Comparison of ENCODE assay signal across 9 cellular contexts in the genomic region with DNA sequence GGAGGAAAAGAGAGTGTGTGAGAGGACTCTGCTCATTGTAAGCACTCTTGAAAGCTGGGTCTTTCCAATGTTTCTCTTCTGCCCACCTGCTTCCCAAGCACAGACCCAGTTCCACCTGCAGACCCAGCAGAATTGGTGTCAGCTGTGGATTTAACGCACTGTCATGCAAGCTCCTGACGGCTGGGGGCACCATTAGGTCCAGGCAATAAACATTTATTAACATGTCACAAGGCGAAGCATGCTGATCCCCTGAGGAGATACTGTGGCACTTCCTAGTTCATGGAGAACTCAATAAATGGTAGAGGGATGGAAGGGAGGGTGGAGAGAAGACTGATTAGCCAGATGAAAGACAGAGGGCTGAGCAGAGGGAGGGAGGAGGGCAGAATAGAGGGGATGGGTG.
DNase-seq lines count a peak whose midpoint lies in the region; ATAC-seq and TF ChIP-seq lines count a peak whose summit lies in the region.
"Had no signal": no experiment of that assay in that cellular context is flagged by ENCODE, and none has a peak within 500 bp of the region (broad histone marks: within the 10 kb centered on the region; RNA-seq: fewer than 3 reads in every experiment).

No MANE protein-coding gene starts in this region.

- no TSS peak for BruUV-seq in IMR-90 (replicated peaks; lab: Mats Ljungman, UMichigan)

- H3K9me3 Mint-ChIP-seq in activated CD8-positive, alpha-beta T cell treated with anti-CD3 and anti-CD28 coated beads for 36 hours: peaks cover 3% of the 10 kb centered on the region

- no peak overlapping the region for H3K56ac ChIP-seq in IMR-90 (ENCODE audit: extremely low read depth, insufficient read depth, low read length)

- ATAC-seq in IMR-90 (ENCODE audit: low read depth): peak; percentile 48; the same call in 1 of the 2 replicates
- ATAC-seq in activated CD8-positive, alpha-beta T cell treated with anti-CD3 and anti-CD28 coated beads for 36 hours: no peak
- ATAC-seq in psoas muscle: no peak

- H3K14ac ChIP-seq in IMR-90 (replicated peaks; ENCODE audit: low read depth, low read length): no peak overlapping the region

- in situ Hi-C loops in IMR-90 (cut with MboI; ENCODE audit: low sequenced_read_pairs): no loop called here

- H2BK120ac ChIP-seq in IMR-90 (ENCODE audit: low read depth, low read length): no peak overlapping the region

- H3K36me3 Mint-ChIP-seq in activated CD8-positive, alpha-beta T cell treated with anti-CD3 and anti-CD28 coated beads for 36 hours (ENCODE audit: low read depth): no peaks in the 10 kb centered on the region

- peaks cover 3% of the 10 kb centered on the region for H3K4me1 Mint-ChIP-seq in activated CD8-positive, alpha-beta T cell treated with anti-CD3 and anti-CD28 coated beads for 36 hours (ENCODE audit: low read depth)

- H3K36me3 ChIP-seq in IMR-90 (ENCODE audit: control insufficient read depth, insufficient read depth, low read length) (no peaks in the 10 kb centered on the region), thyroid gland (no peaks in the 10 kb centered on the region), psoas muscle (ENCODE audit: insufficient read depth in 1 of 2, low read depth in 1 of 2) (no peaks in the 10 kb centered on the region)

- H4K8ac ChIP-seq in IMR-90 (ENCODE audit: low read depth in 2 of 2, low read length in 2 of 2): no peak overlapping the region

- H3K27ac Mint-ChIP-seq in activated CD8-positive, alpha-beta T cell treated with anti-CD3 and anti-CD28 coated beads for 36 hours: no peak overlapping the region

- H4K5ac ChIP-seq in IMR-90 (ENCODE audit: low read depth, low read length): no peak overlapping the region

- no peaks in the 10 kb centered on the region; the same call in 1 of the 2 replicates for H3K9me3 ChIP-seq in IMR-90 (ENCODE audit: control insufficient read depth, insufficient read depth, low read length)
- no peaks in the 10 kb centered on the region for H3K9me3 ChIP-seq in thyroid gland
- H3K9me3 ChIP-seq in psoas muscle: no peaks in the 10 kb centered on the region

- H3K4me3 Mint-ChIP-seq in activated CD8-positive, alpha-beta T cell treated with anti-CD3 and anti-CD28 coated beads for 36 hours: no peak overlapping the region

- peak; percentile 38; the same call in 1 of the 2 replicates for TF ChIP-seq CTCF in IMR-90 (conservative IDR thresholded peaks at IDR 0.05; ENCODE audit: low read depth, low read length)
- no peak for TF ChIP-seq CTCF in activated CD8-positive, alpha-beta T cell treated with anti-CD3 and anti-CD28 coated beads for 36 hours (IDR thresholded peaks at IDR 0.05)
- no peak for TF ChIP-seq CTCF in thyroid gland (IDR thresholded peaks at IDR 0.05)
- no peak for TF ChIP-seq CTCF in psoas muscle (IDR thresholded peaks at IDR 0.05)

- H2BK20ac ChIP-seq in IMR-90 (ENCODE audit: low read depth, low read length): no peak overlapping the region

- H3K4me3 ChIP-seq in IMR-90 (ENCODE audit: insufficient read depth, low read depth, low read length) (no peak overlapping the region), thyroid gland (replicated peaks in 1 of 3) (no peak overlapping the region), psoas muscle (no peak overlapping the region)
- H3K4me3 ChIP-seq: lung had no signal

- peak; percentile 33; the same call in 1 of the 2 replicates for TF ChIP-seq RAD21 in IMR-90 (IDR thresholded peaks at IDR 0.05; ENCODE audit: low read length)

- H3K4me1 ChIP-seq in IMR-90 (ENCODE audit: control insufficient read depth, insufficient read depth, low read length) (no peaks in the 10 kb centered on the region), thyroid gland (no peaks in the 10 kb centered on the region), psoas muscle (no peaks in the 10 kb centered on the region)

- no peak overlapping the region for H3K4me2 ChIP-seq in IMR-90 (ENCODE audit: low read depth, low read length)

- H3K27me3 ChIP-seq in IMR-90 (ENCODE audit: control insufficient read depth, insufficient read depth, low read length) (peaks cover 27% of the 10 kb centered on the region), thyroid gland (no peaks in the 10 kb centered on the region), psoas muscle (ENCODE audit: insufficient read depth in 3 of 3, low read length in 2 of 3) (peaks cover 0 to 2% (median 0%) of the 10 kb centered on the region in 3 donors)

- no peaks in the 10 kb centered on the region for H4K20me1 ChIP-seq in IMR-90 (ENCODE audit: insufficient read depth, low read length)

- CTCF ChIA-PET in IMR-90 (lab: Yijun Ruan, JAX): no interaction called here
- CTCF ChIA-PET in activated CD8-positive, alpha-beta T cell treated with anti-CD3 and anti-CD28 coated beads for 36 hours (lab: Charles Lee): no interaction called here

- H2BK15ac ChIP-seq in IMR-90 (ENCODE audit: low read depth, low read length): no peak overlapping the region

- DNase-seq in EH (ENCODE audit: low read depth) (peak; percentile 14), IMR-90 (peak; percentile 13), kidney tubule cell (ENCODE audit: low spot score) (peak; percentile 30), NCI-H2227 (lab: John Stamatoyannopoulos, UW; ENCODE audit: unreplicated experiment) (no peak), thyroid gland (no peak), GF-D8 (lab: John Stamatoyannopoulos, UW) (no peak), psoas muscle (no peak)
- DNase-seq in activated CD8-positive, alpha-beta T cell treated with anti-CD3 and anti-CD28 coated beads for 36 hours: peak; percentile 33

- H3K23ac ChIP-seq in IMR-90 (ENCODE audit: low read depth, low read length): no peak overlapping the region

- dilution Hi-C loops in IMR-90 (cut with HindIII; ENCODE audit: low sequenced_read_pairs, unreplicated experiment): no loop called here

- H3K27ac ChIP-seq in IMR-90 (ENCODE audit: insufficient read depth, low read length) (no peak overlapping the region), thyroid gland (no peak overlapping the region), psoas muscle (no peak overlapping the region)

- H2AK9ac ChIP-seq in IMR-90 (replicated peaks; ENCODE audit: low read depth, low read length, poor library complexity): no peak overlapping the region

- no peak overlapping the region for H4K91ac ChIP-seq in IMR-90 (ENCODE audit: insufficient read depth, low read depth, low read length)

- H3K9me1 ChIP-seq in IMR-90 (ENCODE audit: insufficient read depth, low read length): no peaks in the 10 kb centered on the region

- no peak overlapping the region for H2BK5ac ChIP-seq in IMR-90 (ENCODE audit: low read depth, low read length, poor library complexity, severe bottlenecking)

- H3K27me3 Mint-ChIP-seq in activated CD8-positive, alpha-beta T cell treated with anti-CD3 and anti-CD28 coated beads for 36 hours: no peaks in the 10 kb centered on the region

- intact Hi-C loops in IMR-90 (cut with micrococcal nuclease): no loop called here
- intact Hi-C loops in activated CD8-positive, alpha-beta T cell treated with anti-CD3 and anti-CD28 coated beads for 36 hours (cut with micrococcal nuclease): no loop called here
- intact Hi-C loops in thyroid gland (cut with DNase I): no loop called here
- intact Hi-C loops in psoas muscle (cut with DNase I): no loop called here

- no peaks in the 10 kb centered on the region for H3K79me1 ChIP-seq in IMR-90 (ENCODE audit: low read depth in 1 of 2, low read length in 2 of 2)

- H2AFZ ChIP-seq in IMR-90 (replicated peaks; ENCODE audit: low read length, poor library complexity): no peak overlapping the region

- TF ChIP-seq POLR2A in IMR-90 (IDR thresholded peaks at IDR 0.05; ENCODE audit: low read depth, low read length) (no peak), thyroid gland (IDR thresholded peaks at IDR 0.05) (no peak)

- H3K4ac ChIP-seq in IMR-90 (ENCODE audit: low read depth, low read length): no peak overlapping the region

- H2AK5ac ChIP-seq in IMR-90 (ENCODE audit: low read depth, low read length): no peak overlapping the region

- POLR2A ChIA-PET in IMR-90 (lab: Charles Lee; ENCODE audit: unreplicated experiment): no interaction called here
- POLR2A ChIA-PET in activated CD8-positive, alpha-beta T cell treated with anti-CD3 and anti-CD28 coated beads for 36 hours (lab: Charles Lee): no interaction called here

- H3K18ac ChIP-seq in IMR-90 (ENCODE audit: low read depth, low read length): no peak overlapping the region

- no peak overlapping the region for H3K9ac ChIP-seq in IMR-90 (ENCODE audit: low read depth, low read length)

- no CpG with 5 or more reads among the region's 3 CpGs for WGBS in IMR-90 (ENCODE audit: extremely low coverage in 2 of 2, insufficient read length in 1 of 2), 2 experiments
- 41 to 49% methylated on average over 3 of the region's 3 CpGs for WGBS in thyroid gland, 2 donors
- 58 to 68% (median 60%) methylated on average over 3 of the region's 3 CpGs for WGBS in psoas muscle, 3 donors

TF ChIP-seq in IMR-90, 13 proteins besides CTCF, POLR2A, EP300 and RAD21:
- TF ChIP-seq CEBPB (IDR thresholded peaks at IDR 0.05; ENCODE audit: low read depth, low read length): no peak
- TF ChIP-seq BHLHE40 (IDR thresholded peaks at IDR 0.05; ENCODE audit: low read depth, low read length): no peak
- peak; percentile 30 for TF ChIP-seq SMC3 (IDR thresholded peaks at IDR 0.05; ENCODE audit: low read depth, low read length)

Comparison
In these comparisons a context has a peak if more than half of its experiments do, and no peak if none do; other contexts are left out.
1. DNase-seq: peak in EH (single experiment), IMR-90 (single experiment), activated CD8-positive, alpha-beta T cell treated with anti-CD3 and anti-CD28 coated beads for 36 hours (single experiment) and kidney tubule cell (single experiment); none in NCI-H2227 (single experiment), thyroid gland (0 of 2), GF-D8 (single experiment) and psoas muscle (0 of 2).